ENCODE assay signal across 11 cellular contexts in the genomic region with DNA sequence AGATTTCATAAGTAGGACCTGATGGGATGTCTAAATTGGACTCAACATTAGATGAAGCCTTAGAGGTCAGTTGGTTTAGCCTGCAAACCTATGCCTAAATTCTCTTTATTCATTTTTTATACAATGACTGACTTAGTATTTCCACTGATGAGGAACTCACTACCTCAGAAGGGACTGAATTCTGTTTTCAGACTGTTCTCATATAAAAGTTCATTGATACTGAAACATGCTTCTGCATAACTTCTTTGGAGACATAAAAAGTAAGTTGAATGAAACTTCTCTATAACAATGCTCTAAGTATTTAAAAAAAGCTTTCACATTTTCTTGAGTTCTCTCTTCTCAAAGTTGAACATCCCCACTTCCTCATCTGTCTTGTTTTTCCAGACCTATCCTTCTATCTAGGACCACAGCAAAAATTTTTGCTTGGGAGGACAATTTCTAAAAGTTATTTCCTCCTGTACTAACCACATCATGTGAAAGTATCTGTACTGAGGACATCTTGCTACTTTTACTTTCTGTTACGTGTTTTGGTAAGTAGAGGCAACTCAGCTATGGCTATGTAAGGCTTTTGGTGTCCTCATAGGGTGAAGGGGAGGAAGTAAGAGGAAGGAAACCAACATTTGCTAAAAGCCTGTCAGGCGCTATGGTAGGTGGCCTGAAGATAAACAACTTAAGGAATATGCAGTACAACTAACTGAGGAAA.
DNase-seq lines count a peak whose midpoint lies in the region; ATAC-seq and TF ChIP-seq lines count a peak whose summit lies in the region.
"Had no signal": no experiment of that assay in that cellular context is flagged by ENCODE, and none has a peak within 500 bp of the region (broad histone marks: within the 10 kb centered on the region; RNA-seq: fewer than 3 reads in every experiment).

No MANE protein-coding gene starts in this region.

- DNase-seq in CD1c-positive myeloid dendritic cell (ENCODE audit: extremely low spot score), result peak; percentile 24
- DNase-seq in effector memory CD8-positive, alpha-beta T cell, result no peak
- DNase-seq in NK-92 treated with Interleukin-12 subunit alpha and Interleukin-12 subunit beta, amount 100 ng/mL, for 24 hours (lab: John Stamatoyannopoulos, UW), result no peak
- no peak for DNase-seq in NCI-H146 (lab: John Stamatoyannopoulos, UW)
- DNase-seq in brain microvascular endothelial cell, result no peak
- DNase-seq in middle frontal gyrus (ENCODE audit: extremely low spot score, low spot score), result no peak
- DNase-seq: SHP77; stimulated activated CD4-positive, alpha-beta T cell treated with anti-CD3 and anti-CD28 coated beads, Interleukin-4, amount 100 ng/mL, for 24 hours had no signal

- H3K27me3 ChIP-seq in brain microvascular endothelial cell (replicated peaks), result no peaks in the 10 kb centered on the region
- H3K27me3 ChIP-seq: breast epithelium had no signal

- H3K36me3 Mint-ChIP-seq in effector memory CD8-positive, alpha-beta T cell (ENCODE audit: insufficient read depth), result peaks cover 40% of the 10 kb centered on the region

- in situ Hi-C loops in brain microvascular endothelial cell (cut with HindIII; ENCODE audit: low pct_ligation_motif_present, low sequenced_read_pairs), result no loop called here

- ATAC-seq in GM19395 (IDR thresholded peaks at IDR 0.05; ENCODE audit: unreplicated experiment) (peak; percentile 90), HG03457 (IDR thresholded peaks at IDR 0.05; ENCODE audit: unreplicated experiment) (peak; percentile 87)
- peak; percentile 92 for ATAC-seq in effector memory CD8-positive, alpha-beta T cell (replicated peaks)

- peaks cover 10 to 22% of the 10 kb centered on the region in 2 donors for H3K4me1 Mint-ChIP-seq in effector memory CD8-positive, alpha-beta T cell (ENCODE audit: low read depth in 2 of 2)

- no peak overlapping the region for H3K27ac ChIP-seq in brain microvascular endothelial cell
- H3K27ac ChIP-seq: breast epithelium had no signal

- peak overlapping the region; percentile 90 to 95 for H3K27ac Mint-ChIP-seq in effector memory CD8-positive, alpha-beta T cell

- H3K4me3 ChIP-seq in brain microvascular endothelial cell (ENCODE audit: low read depth, low read length), result no peak overlapping the region
- H3K4me3 ChIP-seq: breast epithelium had no signal

- TF ChIP-seq CTCF in brain microvascular endothelial cell (IDR thresholded peaks at IDR 0.05; ENCODE audit: low read depth, low read length, missing control alignments), result no peak

- H3K9me3 Mint-ChIP-seq in effector memory CD8-positive, alpha-beta T cell, result no peaks in the 10 kb centered on the region

- peaks cover 10% of the 10 kb centered on the region for H3K36me3 ChIP-seq in brain microvascular endothelial cell (replicated peaks)
- H3K36me3 ChIP-seq: breast epithelium had no signal

- H3K27me3 Mint-ChIP-seq in effector memory CD8-positive, alpha-beta T cell, result no peaks in the 10 kb centered on the region

- peak overlapping the region; percentile 53 to 67 for H3K4me3 Mint-ChIP-seq in effector memory CD8-positive, alpha-beta T cell
